ENCODE assay signal across 19 cellular contexts in genomic region chr14:95025218-95025617, GRCh38.
A peak's percentile ranks its signal among the peaks of the same experiment; 100 is the strongest.
DNase-seq lines count a peak whose midpoint lies in the region; ATAC-seq and TF ChIP-seq lines count a peak whose summit lies in the region.
"Had no signal": no experiment of that assay in that cellular context is flagged by ENCODE, and none has a peak within 500 bp of the region (broad histone marks: within the 10 kb centered on the region; RNA-seq: fewer than 3 reads in every experiment).

No MANE protein-coding gene starts in this region.

- H2AFZ ChIP-seq in mammary epithelial cell (ENCODE audit: low read depth, low read length), result no peak overlapping the region

- intact Hi-C loops in mammary epithelial cell (cut with micrococcal nuclease), result no loop called here

- H3K4me1 ChIP-seq in RWPE2 (ENCODE audit: insufficient read depth, poor library complexity, severe bottlenecking) (no peaks in the 10 kb centered on the region), mammary epithelial cell (ENCODE audit: insufficient read depth, low read length) (no peaks in the 10 kb centered on the region)
- H3K4me1 ChIP-seq: HAP-1 had no signal

- WGBS in mammary epithelial cell (ENCODE audit: low coverage, missing lambda C conversion rate), result 32% methylated on average over 4 of the region's 4 CpGs

- no peaks in the 10 kb centered on the region for H4K20me1 ChIP-seq in mammary epithelial cell (ENCODE audit: insufficient read depth, low read length)

- no peaks in the 10 kb centered on the region for H3K36me3 ChIP-seq in RWPE2 (ENCODE audit: low read depth)
- H3K36me3 ChIP-seq in mammary epithelial cell (ENCODE audit: insufficient read depth, low read length), result no peaks in the 10 kb centered on the region
- H3K36me3 ChIP-seq: HAP-1 had no signal

- in situ Hi-C loops in mammary epithelial cell (cut with MboI; ENCODE audit: low sequenced_read_pairs in 2 of 2), result no loop called here
- in situ Hi-C loops in ACHN (cut with HindIII; ENCODE audit: low pct_ligation_motif_present, low pct_unique_long_range_greater_than_20kb, low sequenced_read_pairs), result no loop called here

- H3K9ac ChIP-seq in mammary epithelial cell (ENCODE audit: insufficient read depth, low read length), result no peak overlapping the region

- CTCF ChIA-PET in mammary epithelial cell (lab: Charles Lee; ENCODE audit: low non-redundant PET), result no interaction called here

- no peak overlapping the region for H3K4me3 ChIP-seq in AG10803 (ENCODE audit: low read length)
- H3K4me3 ChIP-seq in RWPE2 (ENCODE audit: severe bottlenecking), result no peak overlapping the region
- H3K4me3 ChIP-seq in mammary epithelial cell (replicated peaks in 1 of 3; ENCODE audit: insufficient read depth in 1 of 3, low read depth in 2 of 3, low read length in 3 of 3), result no peak overlapping the region
- H3K4me3 ChIP-seq: HAP-1 had no signal

- peak; percentile 24 for DNase-seq in AG10803 (ENCODE audit: low read depth)
- peak; percentile 27 for DNase-seq in EH (ENCODE audit: low read depth)
- no peak for DNase-seq in RWPE2 (ENCODE audit: low spot score)
- DNase-seq in mesenteric fat pad (ENCODE audit: low spot score), result peak; percentile 49
- no peak for DNase-seq in mammary epithelial cell
- DNase-seq in ACHN, result no peak
- no peak for DNase-seq in UCSD-AML1 (lab: John Stamatoyannopoulos, UW; ENCODE audit: unreplicated experiment)
- DNase-seq: AML-193, DMS79, GF-D8, NCI-H1105, NCI-H2081, NCI-H2171 treated with DMSO at 0.1 percent for 48 hours, NCI-H510A, NCI-H82, OCI-M1, RPMI8226 had no signal

- BruUV-seq in mammary epithelial cell (replicated peaks; lab: Mats Ljungman, UMichigan), result no TSS peak

- H3K27ac ChIP-seq in RWPE2 (ENCODE audit: poor library complexity, severe bottlenecking) (no peak overlapping the region), mammary epithelial cell (ENCODE audit: insufficient read depth, low read depth, low read length) (no peak overlapping the region)
- H3K27ac ChIP-seq: C4-2B had no signal

- dilution Hi-C loops in mammary epithelial cell (cut with HindIII; ENCODE audit: low sequenced_read_pairs), result no loop called here

- peak; percentile 51; the same call in 1 of the 3 replicates for ATAC-seq in RWPE2 (ENCODE audit: low read depth)

- no peak overlapping the region for H3K4me2 ChIP-seq in mammary epithelial cell (ENCODE audit: insufficient read depth, low read depth, low read length)

- H3K9me3 ChIP-seq in RWPE2 (ENCODE audit: severe bottlenecking) (no peaks in the 10 kb centered on the region), mammary epithelial cell (replicated peaks; ENCODE audit: insufficient read depth, low read length) (no peaks in the 10 kb centered on the region)
- H3K9me3 ChIP-seq: HAP-1 had no signal

- no peaks in the 10 kb centered on the region for H3K79me2 ChIP-seq in mammary epithelial cell (ENCODE audit: insufficient read depth, low read length)

- no peak for TF ChIP-seq CTCF in AG10803 (conservative IDR thresholded peaks at IDR 0.05; ENCODE audit: low read length)
- no peak for TF ChIP-seq CTCF in RWPE2 (IDR thresholded peaks at IDR 0.05; ENCODE audit: poor library complexity, severe bottlenecking)
- no peak for TF ChIP-seq CTCF in mammary epithelial cell (conservative IDR thresholded peaks at IDR 0.05 in 1 of 2, IDR thresholded peaks at IDR 0.05 in 1 of 2; ENCODE audit: extremely low read depth in 1 of 2, insufficient read depth in 1 of 2, low read depth in 1 of 2, low read length in 2 of 2)

- peaks cover 4% of the 10 kb centered on the region for H3K27me3 ChIP-seq in RWPE2 (ENCODE audit: insufficient read depth, poor library complexity, severe bottlenecking)
- H3K27me3 ChIP-seq in mammary epithelial cell (ENCODE audit: insufficient read depth, low read length), result no peaks in the 10 kb centered on the region

Comparison
In these comparisons a context has a peak if more than half of its experiments do, and no peak if none do; other contexts are left out.
1. DNase-seq: peak in AG10803 (single experiment), EH (single experiment) and mesenteric fat pad (single experiment); none in RWPE2 (single experiment), mammary epithelial cell (single experiment), ACHN (single experiment) and UCSD-AML1 (single experiment).